Comparison of ENCODE assay signal across 8 cellular contexts in genomic region chr7:107660381-107661080, GRCh38. TPM values are rescaled to one million over a fixed set of nuclear protein-coding genes. Genes with fewer than 3 reads are reported as not detected.
DNase-seq lines count a peak whose midpoint lies in the region; ATAC-seq and TF ChIP-seq lines count a peak whose summit lies in the region.

Gene SLC26A4, plus strand, starts transcription at chr7:107660828. Its CDS starts 814 bp downstream, at chr7:107661642.

- intact Hi-C loops in prostate gland (cut with DNase I): no loop called here

- peaks cover 2% of the 10 kb centered on the region for H3K27me3 Mint-ChIP-seq in activated CD8-positive, alpha-beta memory T cell treated with anti-CD3 and anti-CD28 coated beads, Interleukin-2, amount 10 ng/mL, durations not matched to agents 7 days and 5 days

- peak within 1 kb of the TSS; percentile 35 for H3K4me3 ChIP-seq in GM12864 (ENCODE audit: low read depth, low read length)
- peak within 1 kb of the TSS; percentile 55 to 60 for H3K4me3 ChIP-seq in foreskin fibroblast (ENCODE audit: low read depth in 1 of 2, low read length in 2 of 2)
- H3K4me3 ChIP-seq in prostate gland: peak within 1 kb of the TSS; percentile 40 to 48

- peak; percentile 37 for ATAC-seq in HG03039 (IDR thresholded peaks at IDR 0.05; ENCODE audit: unreplicated experiment)
- ATAC-seq in activated CD8-positive, alpha-beta memory T cell treated with anti-CD3 and anti-CD28 coated beads, Interleukin-2, amount 10 ng/mL, durations not matched to agents 7 days and 5 days: peak; percentile 50
- no peak for ATAC-seq in HG03280 (IDR thresholded peaks at IDR 0.05; ENCODE audit: unreplicated experiment)
- no peak for ATAC-seq in GM19035 (IDR thresholded peaks at IDR 0.05; ENCODE audit: unreplicated experiment)

- peaks cover 66% of the 10 kb centered on the region for H3K4me1 Mint-ChIP-seq in activated CD8-positive, alpha-beta memory T cell treated with anti-CD3 and anti-CD28 coated beads, Interleukin-2, amount 10 ng/mL, durations not matched to agents 7 days and 5 days

- no peak for DNase-seq in GM12864 (ENCODE audit: low read depth)
- peak; percentile 78 for DNase-seq in activated CD8-positive, alpha-beta memory T cell treated with anti-CD3 and anti-CD28 coated beads, Interleukin-2, amount 10 ng/mL, durations not matched to agents 7 days and 5 days
- peak in 1 of 2 donors; percentile 52 for DNase-seq in foreskin fibroblast
- DNase-seq in prostate gland (ENCODE audit: low spot score): no peak
- no peak for DNase-seq in middle frontal gyrus (ENCODE audit: extremely low spot score, low spot score)

- peak within 1 kb of the TSS; percentile 90 for H3K27ac Mint-ChIP-seq in activated CD8-positive, alpha-beta memory T cell treated with anti-CD3 and anti-CD28 coated beads, Interleukin-2, amount 10 ng/mL, durations not matched to agents 7 days and 5 days

- CTCF ChIA-PET in activated CD8-positive, alpha-beta memory T cell treated with anti-CD3 and anti-CD28 coated beads, Interleukin-2, amount 10 ng/mL, durations not matched to agents 7 days and 5 days (lab: Charles Lee): interaction anchor here (1.0 to 2.6 kb wide), 9 partner anchors 8 to 230 kb away, joined by 3 to 12 read pairs (median 4); partner anchors contain the start of gene BCAP29

- no peaks in the 10 kb centered on the region for H3K9me3 Mint-ChIP-seq in activated CD8-positive, alpha-beta memory T cell treated with anti-CD3 and anti-CD28 coated beads, Interleukin-2, amount 10 ng/mL, durations not matched to agents 7 days and 5 days (ENCODE audit: low read depth)

- peak within 1 kb of the TSS; percentile 97 for H3K4me3 Mint-ChIP-seq in activated CD8-positive, alpha-beta memory T cell treated with anti-CD3 and anti-CD28 coated beads, Interleukin-2, amount 10 ng/mL, durations not matched to agents 7 days and 5 days

- peak within 1 kb of the TSS in 1 of 2 donors; percentile 44 for H3K27ac ChIP-seq in prostate gland

- no peaks in the 10 kb centered on the region for H3K36me3 ChIP-seq in prostate gland

- TF ChIP-seq CTCF in GM12864 (IDR thresholded peaks at IDR 0.05; ENCODE audit: low read depth, low read length, missing control alignments) (no peak), foreskin fibroblast (IDR thresholded peaks at IDR 0.05; ENCODE audit: low read depth, low read length) (no peak), prostate gland (IDR thresholded peaks at IDR 0.05) (no peak)

- WGBS in prostate gland: 10% methylated on average over 37 of the region's 37 CpGs

- no peaks in the 10 kb centered on the region for H3K27me3 ChIP-seq in prostate gland (replicated peaks; ENCODE audit: insufficient read depth)

- no peaks in the 10 kb centered on the region for H3K9me3 ChIP-seq in prostate gland

- peaks cover 24% of the 10 kb centered on the region for H3K36me3 Mint-ChIP-seq in activated CD8-positive, alpha-beta memory T cell treated with anti-CD3 and anti-CD28 coated beads, Interleukin-2, amount 10 ng/mL, durations not matched to agents 7 days and 5 days

- H3K4me1 ChIP-seq in prostate gland (replicated peaks): peaks cover 2% of the 10 kb centered on the region

- TF ChIP-seq POLR2A in prostate gland (IDR thresholded peaks at IDR 0.05): no peak

RNA-seq across cellular contexts. Expression of gene SLC26A4, which starts in this region (rescaled TPM):
- 10 to 100 TPM in 1 of 2 experiments, 1 to 10 TPM in 1; 8.3 to 15.4 TPM for total RNA-seq in activated CD8-positive, alpha-beta memory T cell treated with anti-CD3 and anti-CD28 coated beads, Interleukin-2, amount 10 ng/mL, durations not matched to agents 7 days and 5 days
- total RNA-seq in prostate gland: 1 to 10 TPM; 1.0 to 3.4 TPM

Comparison
In these comparisons a context has a peak if more than half of its experiments do, and no peak if none do; other contexts are left out.
1. ATAC-seq: peak in HG03039 (single experiment) and activated CD8-positive, alpha-beta memory T cell treated with anti-CD3 and anti-CD28 coated beads, Interleukin-2, amount 10 ng/mL, durations not matched to agents 7 days and 5 days (single experiment); none in HG03280 (single experiment) and GM19035 (single experiment).
2. Peak in every context shown above with its lines, with median percentiles within 50 percentile points of each other: H3K4me3 ChIP-seq.